ENCODE assay signal across 1 cellular context in the genomic region with DNA sequence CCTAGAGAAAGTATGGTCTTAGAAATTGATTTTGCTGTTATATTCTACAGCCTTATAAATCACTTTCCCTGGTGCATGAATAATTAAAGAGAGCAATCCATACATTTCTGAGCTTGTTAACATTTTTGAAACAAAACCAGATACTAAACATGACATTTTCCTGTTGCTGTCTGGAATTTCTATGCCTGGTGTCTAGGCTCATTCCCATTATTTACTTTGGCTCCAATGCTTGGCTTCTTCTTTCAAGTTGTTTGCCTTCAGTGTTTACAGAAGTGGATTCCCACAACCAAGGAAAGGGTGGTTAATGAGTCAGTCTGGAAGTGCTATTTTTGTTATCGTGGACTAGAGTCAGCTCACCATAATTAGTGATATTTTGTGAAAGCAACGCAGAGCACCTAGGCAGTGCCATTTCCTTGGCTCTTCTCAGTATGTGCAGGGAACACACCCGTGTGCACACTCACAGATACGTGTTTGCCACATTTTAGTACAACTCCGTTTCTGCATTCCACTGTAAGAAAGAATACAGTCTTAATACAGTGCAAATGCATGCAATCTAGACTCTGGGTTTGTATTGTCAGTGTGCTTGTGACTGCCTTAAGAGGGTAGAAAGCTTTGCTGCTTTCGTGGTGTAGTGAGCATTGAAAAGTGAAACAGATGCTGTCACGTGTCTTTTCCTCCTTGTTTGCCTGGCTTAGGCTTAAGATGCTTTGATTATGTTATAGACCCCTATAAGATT.
TF ChIP-seq lines count a peak whose summit lies in the region.

No MANE protein-coding gene starts in this region.

TF ChIP-seq in GM23338, 12 proteins besides CTCF, POLR2A, EP300 and RAD21 (continued from another document):
- TF ChIP-seq, protein P1, sequence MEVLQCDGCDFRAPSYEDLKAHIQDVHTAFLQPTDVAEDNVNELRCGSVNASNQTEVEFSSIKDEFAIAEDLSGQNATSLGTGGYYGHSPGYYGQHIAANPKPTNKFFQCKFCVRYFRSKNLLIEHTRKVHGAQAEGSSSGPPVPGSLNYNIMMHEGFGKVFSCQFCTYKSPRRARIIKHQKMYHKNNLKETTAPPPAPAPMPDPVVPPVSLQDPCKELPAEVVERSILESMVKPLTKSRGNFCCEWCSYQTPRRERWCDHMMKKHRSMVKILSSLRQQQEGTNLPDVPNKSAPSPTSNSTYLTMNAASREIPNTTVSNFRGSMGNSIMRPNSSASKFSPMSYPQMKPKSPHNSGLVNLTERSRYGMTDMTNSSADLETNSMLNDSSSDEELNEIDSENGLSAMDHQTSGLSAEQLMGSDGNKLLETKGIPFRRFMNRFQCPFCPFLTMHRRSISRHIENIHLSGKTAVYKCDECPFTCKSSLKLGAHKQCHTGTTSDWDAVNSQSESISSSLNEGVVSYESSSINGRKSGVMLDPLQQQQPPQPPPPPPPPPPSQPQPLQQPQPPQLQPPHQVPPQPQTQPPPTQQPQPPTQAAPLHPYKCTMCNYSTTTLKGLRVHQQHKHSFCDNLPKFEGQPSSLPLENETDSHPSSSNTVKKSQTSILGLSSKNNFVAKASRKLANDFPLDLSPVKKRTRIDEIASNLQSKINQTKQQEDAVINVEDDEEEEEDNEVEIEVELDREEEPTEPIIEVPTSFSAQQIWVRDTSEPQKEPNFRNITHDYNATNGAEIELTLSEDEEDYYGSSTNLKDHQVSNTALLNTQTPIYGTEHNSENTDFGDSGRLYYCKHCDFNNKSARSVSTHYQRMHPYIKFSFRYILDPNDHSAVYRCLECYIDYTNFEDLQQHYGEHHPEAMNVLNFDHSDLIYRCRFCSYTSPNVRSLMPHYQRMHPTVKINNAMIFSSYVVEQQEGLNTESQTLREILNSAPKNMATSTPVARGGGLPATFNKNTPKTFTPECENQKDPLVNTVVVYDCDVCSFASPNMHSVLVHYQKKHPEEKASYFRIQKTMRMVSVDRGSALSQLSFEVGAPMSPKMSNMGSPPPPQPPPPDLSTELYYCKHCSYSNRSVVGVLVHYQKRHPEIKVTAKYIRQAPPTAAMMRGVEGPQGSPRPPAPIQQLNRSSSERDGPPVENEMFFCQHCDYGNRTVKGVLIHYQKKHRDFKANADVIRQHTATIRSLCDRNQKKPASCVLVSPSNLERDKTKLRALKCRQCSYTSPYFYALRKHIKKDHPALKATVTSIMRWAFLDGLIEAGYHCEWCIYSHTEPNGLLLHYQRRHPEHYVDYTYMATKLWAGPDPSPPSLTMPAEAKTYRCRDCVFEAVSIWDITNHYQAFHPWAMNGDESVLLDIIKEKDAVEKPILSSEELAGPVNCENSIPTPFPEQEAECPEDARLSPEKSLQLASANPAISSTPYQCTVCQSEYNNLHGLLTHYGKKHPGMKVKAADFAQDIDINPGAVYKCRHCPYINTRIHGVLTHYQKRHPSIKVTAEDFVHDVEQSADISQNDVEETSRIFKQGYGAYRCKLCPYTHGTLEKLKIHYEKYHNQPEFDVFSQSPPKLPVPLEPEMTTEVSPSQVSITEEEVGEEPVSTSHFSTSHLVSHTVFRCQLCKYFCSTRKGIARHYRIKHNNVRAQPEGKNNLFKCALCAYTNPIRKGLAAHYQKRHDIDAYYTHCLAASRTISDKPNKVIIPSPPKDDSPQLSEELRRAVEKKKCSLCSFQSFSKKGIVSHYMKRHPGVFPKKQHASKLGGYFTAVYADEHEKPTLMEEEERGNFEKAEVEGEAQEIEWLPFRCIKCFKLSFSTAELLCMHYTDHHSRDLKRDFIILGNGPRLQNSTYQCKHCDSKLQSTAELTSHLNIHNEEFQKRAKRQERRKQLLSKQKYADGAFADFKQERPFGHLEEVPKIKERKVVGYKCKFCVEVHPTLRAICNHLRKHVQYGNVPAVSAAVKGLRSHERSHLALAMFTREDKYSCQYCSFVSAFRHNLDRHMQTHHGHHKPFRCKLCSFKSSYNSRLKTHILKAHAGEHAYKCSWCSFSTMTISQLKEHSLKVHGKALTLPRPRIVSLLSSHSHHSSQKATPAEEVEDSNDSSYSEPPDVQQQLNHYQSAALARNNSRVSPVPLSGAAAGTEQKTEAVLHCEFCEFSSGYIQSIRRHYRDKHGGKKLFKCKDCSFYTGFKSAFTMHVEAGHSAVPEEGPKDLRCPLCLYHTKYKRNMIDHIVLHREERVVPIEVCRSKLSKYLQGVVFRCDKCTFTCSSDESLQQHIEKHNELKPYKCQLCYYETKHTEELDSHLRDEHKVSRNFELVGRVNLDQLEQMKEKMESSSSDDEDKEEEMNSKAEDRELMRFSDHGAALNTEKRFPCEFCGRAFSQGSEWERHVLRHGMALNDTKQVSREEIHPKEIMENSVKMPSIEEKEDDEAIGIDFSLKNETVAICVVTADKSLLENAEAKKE (CRISPR knock-in tag; IDR thresholded peaks at IDR 0.05) = no peak
- TF ChIP-seq JUNB (IDR thresholded peaks at IDR 0.05; ENCODE audit: unreplicated experiment) (no peak), ZNF331 (CRISPR knock-in tag; IDR thresholded peaks at IDR 0.05; ENCODE audit: low read depth) (no peak), POLR2AphosphoS5 (IDR thresholded peaks at IDR 0.05; ENCODE audit: low read depth) (no peak), STAT1 (IDR thresholded peaks at IDR 0.05; ENCODE audit: unreplicated experiment) (no peak), ZNF114 (CRISPR knock-in tag; IDR thresholded peaks at IDR 0.05) (no peak)
- TF ChIP-seq, protein P2, sequence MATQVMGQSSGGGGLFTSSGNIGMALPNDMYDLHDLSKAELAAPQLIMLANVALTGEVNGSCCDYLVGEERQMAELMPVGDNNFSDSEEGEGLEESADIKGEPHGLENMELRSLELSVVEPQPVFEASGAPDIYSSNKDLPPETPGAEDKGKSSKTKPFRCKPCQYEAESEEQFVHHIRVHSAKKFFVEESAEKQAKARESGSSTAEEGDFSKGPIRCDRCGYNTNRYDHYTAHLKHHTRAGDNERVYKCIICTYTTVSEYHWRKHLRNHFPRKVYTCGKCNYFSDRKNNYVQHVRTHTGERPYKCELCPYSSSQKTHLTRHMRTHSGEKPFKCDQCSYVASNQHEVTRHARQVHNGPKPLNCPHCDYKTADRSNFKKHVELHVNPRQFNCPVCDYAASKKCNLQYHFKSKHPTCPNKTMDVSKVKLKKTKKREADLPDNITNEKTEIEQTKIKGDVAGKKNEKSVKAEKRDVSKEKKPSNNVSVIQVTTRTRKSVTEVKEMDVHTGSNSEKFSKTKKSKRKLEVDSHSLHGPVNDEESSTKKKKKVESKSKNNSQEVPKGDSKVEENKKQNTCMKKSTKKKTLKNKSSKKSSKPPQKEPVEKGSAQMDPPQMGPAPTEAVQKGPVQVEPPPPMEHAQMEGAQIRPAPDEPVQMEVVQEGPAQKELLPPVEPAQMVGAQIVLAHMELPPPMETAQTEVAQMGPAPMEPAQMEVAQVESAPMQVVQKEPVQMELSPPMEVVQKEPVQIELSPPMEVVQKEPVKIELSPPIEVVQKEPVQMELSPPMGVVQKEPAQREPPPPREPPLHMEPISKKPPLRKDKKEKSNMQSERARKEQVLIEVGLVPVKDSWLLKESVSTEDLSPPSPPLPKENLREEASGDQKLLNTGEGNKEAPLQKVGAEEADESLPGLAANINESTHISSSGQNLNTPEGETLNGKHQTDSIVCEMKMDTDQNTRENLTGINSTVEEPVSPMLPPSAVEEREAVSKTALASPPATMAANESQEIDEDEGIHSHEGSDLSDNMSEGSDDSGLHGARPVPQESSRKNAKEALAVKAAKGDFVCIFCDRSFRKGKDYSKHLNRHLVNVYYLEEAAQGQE (IDR thresholded peaks at IDR 0.05; ENCODE audit: unreplicated experiment) = no peak
TF ChIP-seq in GM23338: peak in this region for 0.
